Comparison of ENCODE assay signal across 6 cellular contexts in genomic region chr18:59047992-59048363, GRCh38.
"Had no signal": no experiment of that assay in that cellular context is flagged by ENCODE, and none has a peak within 500 bp of the region (broad histone marks: within the 10 kb centered on the region; RNA-seq: fewer than 3 reads in every experiment).

No MANE protein-coding gene starts in this region.

- H3K27ac ChIP-seq: HL-60 had no signal

- DNase-seq: GOT3, HCEC 1CT, KBM-7 had no signal

- ATAC-seq: HepG2 had no signal

- H3K4me3 Mint-ChIP-seq: IgD-negative memory B cell had no signal

- H3K27me3 Mint-ChIP-seq: IgD-negative memory B cell had no signal

- H3K27ac Mint-ChIP-seq: IgD-negative memory B cell had no signal
